Comparison of ENCODE assay signal across 8 cellular contexts in the genomic region with DNA sequence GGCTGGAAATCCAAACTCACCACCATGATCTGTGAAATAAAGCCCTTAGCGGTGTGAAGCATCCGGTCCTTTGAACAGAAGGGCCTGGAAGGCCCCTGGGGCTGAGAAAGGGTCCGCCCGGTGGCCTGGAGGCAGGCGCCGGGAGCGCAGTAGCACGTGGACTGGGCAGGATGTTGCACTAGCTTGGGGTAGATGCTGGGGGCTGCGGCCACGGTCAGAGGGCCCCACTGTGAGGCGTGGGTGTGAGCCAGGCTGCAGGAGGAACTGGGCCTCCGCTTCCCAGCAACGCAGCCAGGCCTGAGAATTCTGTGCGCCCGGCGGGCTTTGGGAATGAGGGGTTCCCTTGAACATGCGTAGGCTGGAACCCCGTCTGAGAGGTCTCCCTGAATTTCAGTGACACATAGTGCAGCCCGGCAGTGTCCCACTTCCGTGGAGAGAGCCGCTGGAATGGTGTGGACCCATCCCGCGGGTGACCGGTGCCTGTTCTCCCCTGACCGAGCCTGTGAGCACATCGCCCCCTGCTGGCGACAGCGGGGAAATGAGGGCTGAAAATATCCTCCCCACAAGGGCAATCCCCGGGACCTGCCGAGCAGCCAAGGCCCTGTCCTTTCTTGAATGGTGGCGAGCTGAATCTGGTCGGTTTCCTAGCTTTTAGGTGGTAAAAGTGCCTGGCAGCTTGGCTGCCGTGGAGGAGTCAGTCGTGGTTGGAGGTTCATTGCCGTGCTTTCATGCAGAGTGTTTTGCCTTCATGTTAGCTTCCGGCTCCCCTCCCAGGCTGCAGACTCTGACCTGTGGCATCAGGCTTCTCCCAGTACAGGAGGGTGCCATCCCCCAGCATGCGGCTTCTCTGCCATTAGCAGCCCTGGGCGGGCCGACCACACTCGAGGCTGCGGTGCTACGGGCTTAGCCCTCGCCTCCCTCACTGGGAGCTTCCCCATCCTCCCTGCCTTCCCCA. TPM values are rescaled to one million over a fixed set of nuclear protein-coding genes. Genes with fewer than 3 reads are reported as not detected.
DNase-seq lines count a peak whose midpoint lies in the region; ATAC-seq, FAIRE-seq and TF ChIP-seq lines count a peak whose summit lies in the region.

No MANE protein-coding gene starts in this region.

- CTCF ChIA-PET in A549 (lab: Yijun Ruan, JAX): interaction anchor here (0.6 to 6.7 kb wide), 37 partner anchors 9 to 1649 kb away, joined by 3 to 82 read pairs (median 5); partner anchors contain the start of gene GPT2

- no peaks in the 10 kb centered on the region for H3K9me3 ChIP-seq in A549
- H3K9me3 ChIP-seq in uterus: no peaks in the 10 kb centered on the region

- H3K27ac ChIP-seq in A549: no peak overlapping the region
- H3K27ac ChIP-seq in uterus: no peak overlapping the region

- peak; percentile 86 to 96 for ATAC-seq in A549
- peak; percentile 67 for ATAC-seq in HG03135 (IDR thresholded peaks at IDR 0.05; ENCODE audit: unreplicated experiment)
- ATAC-seq in SK-N-SH treated with all-trans-retinoic acid at 6 μM for 48 hours: peak; percentile 91

- peak; percentile 67 to 68 for TF ChIP-seq RAD21 in A549 (conservative IDR thresholded peaks at IDR 0.05 in 1 of 2, IDR thresholded peaks at IDR 0.05 in 1 of 2)

- TF ChIP-seq EP300 in A549 (IDR thresholded peaks at IDR 0.05): no peak

- H3K4me2 ChIP-seq in A549: no peak overlapping the region

- DNase-seq in A549 (ENCODE audit: low read depth in 1 of 2, low spot score in 1 of 2) (peak; percentile 62 to 81), GM12892 (ENCODE audit: insufficient read length) (peak; percentile 91), cardiac septum (ENCODE audit: low spot score) (peak; percentile 83), posterior vena cava (ENCODE audit: low spot score) (peak; percentile 88), uterus (peak; percentile 27 to 39)
- DNase-seq in activated naive CD8-positive, alpha-beta T cell treated with anti-CD3 and anti-CD28 coated beads, Interleukin-2, amount 50 U/mL, for 16 hours (ENCODE audit: low read depth, low spot score): peak; percentile 29

- H3K4me3 ChIP-seq in A549 (no peak overlapping the region), uterus (no peak overlapping the region)

- no peaks in the 10 kb centered on the region for H3K36me3 ChIP-seq in uterus

- no peaks in the 10 kb centered on the region for H3K27me3 ChIP-seq in uterus

- peak; percentile 83 for TF ChIP-seq CTCF in A549 (IDR thresholded peaks at IDR 0.05)
- peak; percentile 33 to 61 (median 56) for TF ChIP-seq CTCF in uterus (IDR thresholded peaks at IDR 0.05)

- POLR2A ChIA-PET in A549 (lab: Yijun Ruan, JAX): no interaction called here

- 64% methylated on average over 25 of the region's 43 CpGs for WGBS in A549 (ENCODE audit: missing lambda C conversion rate)

- intact Hi-C loops in cardiac septum (cut with DNase I): no loop called here
- intact Hi-C loops in posterior vena cava (cut with DNase I): no loop called here
- intact Hi-C loops in uterus (cut with DNase I; ENCODE audit: low total_unique reads): no loop called here

- no peak for TF ChIP-seq POLR2A in A549 (IDR thresholded peaks at IDR 0.05; ENCODE audit: low read length)
- TF ChIP-seq POLR2A in GM12892 (IDR thresholded peaks at IDR 0.05; ENCODE audit: low read depth, low read length): no peak
- TF ChIP-seq POLR2A in uterus (IDR thresholded peaks at IDR 0.05): no peak

- H3K4me1 ChIP-seq in A549 (no peaks in the 10 kb centered on the region), uterus (no peaks in the 10 kb centered on the region)

- peak; percentile 74 for FAIRE-seq in A549 (lab: Jason Lieb, UNC)
- peak; percentile 98 for FAIRE-seq in GM12892 (lab: Jason Lieb, UNC)

TF ChIP-seq in A549, 52 proteins besides CTCF, POLR2A, EP300 and RAD21:
- TF ChIP-seq ESRRA (IDR thresholded peaks at IDR 0.05; ENCODE audit: borderline replicate concordance, low read length) (no peak), SMC3 (IDR thresholded peaks at IDR 0.05) (peak; percentile 64), TFCP2L1 (CRISPR knock-in tag; IDR thresholded peaks at IDR 0.05) (no peak)

TF ChIP-seq in SK-N-SH treated with all-trans-retinoic acid at 6 μM for 48 hours, 23 proteins besides CTCF, POLR2A, EP300 and RAD21 (continues in another document):
- TF ChIP-seq ESRRG (CRISPR knock-in tag; IDR thresholded peaks at IDR 0.05): no peak
- TF ChIP-seq ZNF565 (CRISPR knock-in tag; conservative IDR thresholded peaks at IDR 0.05; ENCODE audit: low read depth): no peak
- TF ChIP-seq, protein P1, sequence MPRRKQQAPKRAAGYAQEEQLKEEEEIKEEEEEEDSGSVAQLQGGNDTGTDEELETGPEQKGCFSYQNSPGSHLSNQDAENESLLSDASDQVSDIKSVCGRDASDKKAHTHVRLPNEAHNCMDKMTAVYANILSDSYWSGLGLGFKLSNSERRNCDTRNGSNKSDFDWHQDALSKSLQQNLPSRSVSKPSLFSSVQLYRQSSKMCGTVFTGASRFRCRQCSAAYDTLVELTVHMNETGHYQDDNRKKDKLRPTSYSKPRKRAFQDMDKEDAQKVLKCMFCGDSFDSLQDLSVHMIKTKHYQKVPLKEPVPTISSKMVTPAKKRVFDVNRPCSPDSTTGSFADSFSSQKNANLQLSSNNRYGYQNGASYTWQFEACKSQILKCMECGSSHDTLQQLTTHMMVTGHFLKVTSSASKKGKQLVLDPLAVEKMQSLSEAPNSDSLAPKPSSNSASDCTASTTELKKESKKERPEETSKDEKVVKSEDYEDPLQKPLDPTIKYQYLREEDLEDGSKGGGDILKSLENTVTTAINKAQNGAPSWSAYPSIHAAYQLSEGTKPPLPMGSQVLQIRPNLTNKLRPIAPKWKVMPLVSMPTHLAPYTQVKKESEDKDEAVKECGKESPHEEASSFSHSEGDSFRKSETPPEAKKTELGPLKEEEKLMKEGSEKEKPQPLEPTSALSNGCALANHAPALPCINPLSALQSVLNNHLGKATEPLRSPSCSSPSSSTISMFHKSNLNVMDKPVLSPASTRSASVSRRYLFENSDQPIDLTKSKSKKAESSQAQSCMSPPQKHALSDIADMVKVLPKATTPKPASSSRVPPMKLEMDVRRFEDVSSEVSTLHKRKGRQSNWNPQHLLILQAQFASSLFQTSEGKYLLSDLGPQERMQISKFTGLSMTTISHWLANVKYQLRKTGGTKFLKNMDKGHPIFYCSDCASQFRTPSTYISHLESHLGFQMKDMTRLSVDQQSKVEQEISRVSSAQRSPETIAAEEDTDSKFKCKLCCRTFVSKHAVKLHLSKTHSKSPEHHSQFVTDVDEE (CRISPR knock-in tag; IDR thresholded peaks at IDR 0.05): no peak
- no peak for TF ChIP-seq OSR1 (CRISPR knock-in tag; IDR thresholded peaks at IDR 0.05)
- TF ChIP-seq PATZ1 (CRISPR knock-in tag; IDR thresholded peaks at IDR 0.05; ENCODE audit: borderline replicate concordance): no peak
- TF ChIP-seq, protein P2, sequence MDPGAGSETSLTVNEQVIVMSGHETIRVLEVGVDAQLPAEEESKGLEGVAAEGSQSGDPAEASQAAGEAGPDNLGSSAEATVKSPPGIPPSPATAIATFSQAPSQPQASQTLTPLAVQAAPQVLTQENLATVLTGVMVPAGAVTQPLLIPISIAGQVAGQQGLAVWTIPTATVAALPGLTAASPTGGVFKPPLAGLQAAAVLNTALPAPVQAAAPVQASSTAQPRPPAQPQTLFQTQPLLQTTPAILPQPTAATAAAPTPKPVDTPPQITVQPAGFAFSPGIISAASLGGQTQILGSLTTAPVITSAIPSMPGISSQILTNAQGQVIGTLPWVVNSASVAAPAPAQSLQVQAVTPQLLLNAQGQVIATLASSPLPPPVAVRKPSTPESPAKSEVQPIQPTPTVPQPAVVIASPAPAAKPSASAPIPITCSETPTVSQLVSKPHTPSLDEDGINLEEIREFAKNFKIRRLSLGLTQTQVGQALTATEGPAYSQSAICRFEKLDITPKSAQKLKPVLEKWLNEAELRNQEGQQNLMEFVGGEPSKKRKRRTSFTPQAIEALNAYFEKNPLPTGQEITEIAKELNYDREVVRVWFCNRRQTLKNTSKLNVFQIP (CRISPR knock-in tag; IDR thresholded peaks at IDR 0.05; ENCODE audit: borderline replicate concordance, low read depth): no peak
- no peak for TF ChIP-seq RARB (CRISPR knock-in tag; IDR thresholded peaks at IDR 0.05)
- no peak for TF ChIP-seq ZFP30 (CRISPR knock-in tag; IDR thresholded peaks at IDR 0.05)
- TF ChIP-seq ZC3H10 (CRISPR knock-in tag; IDR thresholded peaks at IDR 0.05): no peak
- no peak for TF ChIP-seq CSDC2 (CRISPR knock-in tag; IDR thresholded peaks at IDR 0.05)
- no peak for TF ChIP-seq ZNF8 (CRISPR knock-in tag; IDR thresholded peaks at IDR 0.05)

RNA-seq across cellular contexts. Expression of gene DNAJA2, which starts 43.8 kb away (rescaled TPM):
- polyA plus RNA-seq in A549 (2011; rRNA removed) (28.8 and 33.7 TPM in 2 replicates), A549 (2017; fragmentation: RNase III; extraction: RNeasy Plus Mini Kit Qiagen cat#74134 plus additional on column Dnase treatment) (81.4 to 82.3 TPM (median 81.6 TPM) in 3 replicates)
- polyA plus RNA-seq in A549 (2012; cell fraction: cytosol; rRNA removed): 8.5 and 9.8 TPM in 2 replicates
- 4.3 and 8.2 TPM in 2 replicates for polyA plus RNA-seq in A549 (2012; cell fraction: nucleus; rRNA removed)
- 25.9 and 27.6 TPM in 2 replicates for polyA minus RNA-seq in A549 (2011; rRNA and poly(A)+ RNA removed)
- polyA plus RNA-seq in GM12892 (2012; ENCODE audit: missing spikeins): 46.4 TPM
- total RNA-seq in cardiac septum (80.6 TPM), posterior vena cava (10 to 100 TPM; 46.9 to 47.8 TPM), uterus (10 to 100 TPM; 25.3 to 79.4 (median 40.1) TPM)

RNA-seq across cellular contexts. Expression of gene GPT2, which starts 45.5 kb away (rescaled TPM):
- polyA plus RNA-seq in A549 (2011; rRNA removed): 14.4 and 15.3 TPM in 2 replicates
- polyA plus RNA-seq in A549 (2012; cell fraction: cytosol; rRNA removed): 17.4 and 19.3 TPM in 2 replicates
- 17.5 and 25.7 TPM in 2 replicates for polyA plus RNA-seq in A549 (2012; cell fraction: nucleus; rRNA removed)
- 8.9 to 9.6 TPM (median 9.2 TPM) in 3 replicates for polyA plus RNA-seq in A549 (2017; fragmentation: RNase III; extraction: RNeasy Plus Mini Kit Qiagen cat#74134 plus additional on column Dnase treatment)
- polyA minus RNA-seq in A549 (2011; rRNA and poly(A)+ RNA removed): 35.2 and 35.7 TPM in 2 replicates
- polyA plus RNA-seq in GM12892 (2012; ENCODE audit: missing spikeins): 2.9 TPM
- 7.3 TPM for total RNA-seq in cardiac septum
- total RNA-seq in posterior vena cava: 1 to 10 TPM; 3.3 to 4.5 TPM
- total RNA-seq in uterus: 10 to 100 TPM in 1 of 4 donors, 1 to 10 TPM in 2, not detected in 1; 1.5 to 11.0 (median 4.4) TPM

Comparison
In these comparisons a context has a peak if more than half of its experiments do, and no peak if none do; other contexts are left out.
1. DNase-seq: peak in every context shown above with its lines; median percentile 91 in GM12892; 88 in posterior vena cava; 83 in cardiac septum; 72 in A549; 33 in uterus; 29 in activated naive CD8-positive, alpha-beta T cell treated with anti-CD3 and anti-CD28 coated beads, Interleukin-2, amount 50 U/mL, for 16 hours.